ENCODE assay signal across 8 cellular contexts in genomic region chr9:83707768-83708514, GRCh38. TPM values are rescaled to one million over a fixed set of nuclear protein-coding genes. Genes with fewer than 3 reads are reported as not detected.
A peak's percentile ranks its signal among the peaks of the same experiment; 100 is the strongest.
DNase-seq lines count a peak whose midpoint lies in the region; ATAC-seq and TF ChIP-seq lines count a peak whose summit lies in the region.

UBQLN1 (minus strand) TSS chr9:83707958; CDS start chr9:83707679, 279 bp downstream.

- no peak within 1 kb of the TSS for H2BK12ac ChIP-seq in trophoblast cell (ENCODE audit: low read length)

- H3K9ac ChIP-seq in adipocyte (ENCODE audit: low read length) (peak within 1 kb of the TSS; percentile 97), trophoblast cell (ENCODE audit: low read length) (peak within 1 kb of the TSS; percentile 97)

- H3K27ac ChIP-seq in trophoblast cell (ENCODE audit: low read depth, low read length) (peak within 1 kb of the TSS; percentile 98), tibial nerve (peak within 1 kb of the TSS; percentile 94 to 98 (median 98))

- peak within 1 kb of the TSS; percentile 91 for H2BK120ac ChIP-seq in trophoblast cell (ENCODE audit: insufficient read depth, low read length, poor library complexity)

- peaks cover 16% of the 10 kb centered on the region for H3K79me1 ChIP-seq in trophoblast cell (ENCODE audit: low read length)

- peak within 1 kb of the TSS; percentile 96 for H2BK5ac ChIP-seq in trophoblast cell (ENCODE audit: low read depth, low read length, poor library complexity)

- peak within 1 kb of the TSS; percentile 97 for H3K18ac ChIP-seq in trophoblast cell (ENCODE audit: low read length)

- TF ChIP-seq CTCF in GM13976 (IDR thresholded peaks at IDR 0.05; ENCODE audit: borderline replicate concordance, control extremely low read depth, extremely low read depth, insufficient read depth, missing control alignments) (no peak), tibial nerve (IDR thresholded peaks at IDR 0.05) (peak in 2 of 5 experiments; percentile 52 to 66)

- peak within 1 kb of the TSS; percentile 100 for H3K14ac ChIP-seq in trophoblast cell (ENCODE audit: low read length)

- in situ Hi-C loops in GM13976 (cut with MboI; ENCODE audit: low sequenced_read_pairs, unreplicated experiment), result no loop called here

- peak within 1 kb of the TSS; percentile 87 for H2AK5ac ChIP-seq in trophoblast cell (ENCODE audit: low read length)

- DNase-seq in GM13976 (ENCODE audit: low spot score) (peak; percentile 95), NCI-H1436 treated with DMSO at 0.1 percent for 48 hours (lab: John Stamatoyannopoulos, UW) (peak; percentile 76), T follicular helper cell (ENCODE audit: low read depth) (peak; percentile 88), adipocyte (ENCODE audit: low read depth) (peak; percentile 96), cardiac septum (ENCODE audit: low spot score) (peak; percentile 95), trophoblast cell (peak; percentile 90 to 97), tibial nerve (ENCODE audit: low spot score in 2 of 2) (peak; percentile 92 to 97)

- H3K9me3 ChIP-seq in adipocyte (ENCODE audit: control insufficient read depth, low read length), result no peaks in the 10 kb centered on the region
- no peaks in the 10 kb centered on the region for H3K9me3 ChIP-seq in trophoblast cell (ENCODE audit: insufficient read depth, low read depth, low read length)
- no peaks in the 10 kb centered on the region for H3K9me3 ChIP-seq in tibial nerve

- peak; percentile 75 for ATAC-seq in HG02852 (IDR thresholded peaks at IDR 0.05; ENCODE audit: unreplicated experiment)

- no peak within 1 kb of the TSS for H3K23ac ChIP-seq in trophoblast cell (ENCODE audit: low read length)

- peak within 1 kb of the TSS; percentile 98 for H4K91ac ChIP-seq in trophoblast cell (ENCODE audit: low read depth, low read length)

- peak within 1 kb of the TSS; percentile 94 for H2AFZ ChIP-seq in trophoblast cell (ENCODE audit: insufficient read depth, low read length, poor library complexity)

- peak within 1 kb of the TSS; percentile 80 for H4K12ac ChIP-seq in trophoblast cell (ENCODE audit: low read depth, low read length)

- TF ChIP-seq EP300 in tibial nerve (IDR thresholded peaks at IDR 0.05), result peak; percentile 64 to 97

- peak within 1 kb of the TSS; percentile 99 for H4K8ac ChIP-seq in trophoblast cell (ENCODE audit: low read depth, low read length)

- H3K27me3 ChIP-seq in adipocyte (replicated peaks; ENCODE audit: control insufficient read depth, insufficient read depth, low read length) (no peaks in the 10 kb centered on the region), trophoblast cell (ENCODE audit: insufficient read depth, low read length) (no peaks in the 10 kb centered on the region), tibial nerve (no peaks in the 10 kb centered on the region)

- H3K4me2 ChIP-seq in trophoblast cell (ENCODE audit: low read length), result peak within 1 kb of the TSS; percentile 98

- intact Hi-C loops in cardiac septum (cut with DNase I), result loop anchor here (2.0 to 10.0 kb wide), 4 partner anchors 56 to 263 kb away; partner anchors contain the start of genes GKAP1 and IDNK

- no CpG with 5 or more reads among the region's 67 CpGs for WGBS in trophoblast cell (ENCODE audit: extremely low coverage, insufficient coverage, insufficient read length)
- WGBS in tibial nerve, 2 donors, result 0% methylated on average over 49 to 65 of the region's 67 CpGs

- peak within 1 kb of the TSS; percentile 97 for H3K4ac ChIP-seq in trophoblast cell (ENCODE audit: low read depth, low read length)

- peaks cover 12% of the 10 kb centered on the region for H3K79me2 ChIP-seq in trophoblast cell (ENCODE audit: control insufficient read depth, insufficient read depth, low read length, poor library complexity)

- H3K36me3 ChIP-seq in adipocyte (ENCODE audit: control insufficient read depth, insufficient read depth, low read length, severe bottlenecking) (no peaks in the 10 kb centered on the region), trophoblast cell (ENCODE audit: control insufficient read depth in 1 of 2, insufficient read depth in 2 of 2, low read length in 2 of 2) (no peaks in the 10 kb centered on the region), tibial nerve (peaks cover 0 to 2% (median 0%) of the 10 kb centered on the region in 3 donors)

- peak; percentile 90 to 94 for TF ChIP-seq POLR2A in tibial nerve (IDR thresholded peaks at IDR 0.05)

- H3K4me1 ChIP-seq in adipocyte (ENCODE audit: control insufficient read depth, insufficient read depth, low read length) (peaks cover 20% of the 10 kb centered on the region), trophoblast cell (ENCODE audit: control insufficient read depth in 1 of 2, insufficient read depth in 2 of 2, low read length in 2 of 2) (no peaks in the 10 kb centered on the region), tibial nerve (peaks cover 0 to 27% (median 17%) of the 10 kb centered on the region in 4 donors)

- H3K4me3 ChIP-seq in adipocyte (ENCODE audit: low read length) (peak within 1 kb of the TSS; percentile 91), trophoblast cell (ENCODE audit: low read depth, low read length) (peak within 1 kb of the TSS; percentile 96), tibial nerve (peak within 1 kb of the TSS; percentile 79 to 99 (median 88))

RNA-seq across cellular contexts. Expression of gene UBQLN1, which starts in this region (rescaled TPM):
- total RNA-seq in cardiac septum (107 TPM), tibial nerve (100 to 1,000 TPM; 100 to 123 (median 110) TPM)
- polyA plus RNA-seq in trophoblast cell (2013), result 110 TPM in 2 replicates

Comparison
In these comparisons a context has a peak if more than half of its experiments do, and no peak if none do; other contexts are left out.
1. Peak in every context shown above with its lines: DNase-seq, ATAC-seq, H3K4me3 ChIP-seq and H3K27ac ChIP-seq.